Comparison of ENCODE assay signal across 23 cellular contexts in the genomic region with DNA sequence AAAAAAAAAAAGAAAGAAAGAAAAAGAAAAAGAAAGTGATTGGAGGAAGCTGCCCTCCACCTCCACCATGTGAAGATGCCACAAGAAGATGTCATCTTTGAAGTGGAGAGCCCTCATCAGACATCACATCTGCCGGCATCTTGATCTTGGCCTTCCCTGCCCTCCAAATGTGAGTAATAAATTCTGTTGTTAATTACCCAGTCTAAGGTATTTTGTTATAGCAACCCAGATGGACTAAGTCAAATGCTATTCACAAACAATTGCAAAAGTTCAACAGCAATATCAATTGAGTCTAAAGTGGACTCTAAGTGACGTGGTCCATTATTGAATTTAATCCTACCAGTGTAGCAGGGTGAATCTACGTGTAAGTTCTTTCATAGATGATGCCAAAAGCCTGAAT. TPM values are rescaled to one million over a fixed set of nuclear protein-coding genes. Genes with fewer than 3 reads are reported as not detected.
A peak's percentile ranks its signal among the peaks of the same experiment; 100 is the strongest.
DNase-seq lines count a peak whose midpoint lies in the region; ATAC-seq and TF ChIP-seq lines count a peak whose summit lies in the region.
"Had no signal": no experiment of that assay in that cellular context is flagged by ENCODE, and none has a peak within 500 bp of the region (broad histone marks: within the 10 kb centered on the region; RNA-seq: fewer than 3 reads in every experiment).

No MANE protein-coding gene starts in this region.

- ATAC-seq in HG03095 (IDR thresholded peaks at IDR 0.05; ENCODE audit: unreplicated experiment) (no peak), body of pancreas (no peak)
- ATAC-seq: HCT116, PC-3 had no signal

- H3K27ac ChIP-seq in OCI-LY1 (ENCODE audit: low read depth, low read length, poor library complexity, severe bottlenecking) (peak overlapping the region; percentile 75), body of pancreas (no peak overlapping the region)
- H3K27ac ChIP-seq: BLaER1, SK-N-MC had no signal

- H3K9me3 ChIP-seq in OCI-LY1 (ENCODE audit: low read length) (no peaks in the 10 kb centered on the region), body of pancreas (no peaks in the 10 kb centered on the region)

- no peaks in the 10 kb centered on the region for H3F3A ChIP-seq in OCI-LY1 (ENCODE audit: insufficient read depth, low read length)

- H3K9me2 ChIP-seq in OCI-LY1 (ENCODE audit: low read depth, low read length): no peaks in the 10 kb centered on the region

- H2AFZ ChIP-seq in OCI-LY1 (ENCODE audit: low read length): no peak overlapping the region

- no peak overlapping the region for H3K4me2 ChIP-seq in OCI-LY1 (ENCODE audit: low read length)
- H3K4me2 ChIP-seq: BLaER1 had no signal

- no peak for TF ChIP-seq POLR2A in body of pancreas (IDR thresholded peaks at IDR 0.05)

- H4K20me1 ChIP-seq in OCI-LY1 (ENCODE audit: insufficient read depth, low read length): no peaks in the 10 kb centered on the region
- H4K20me1 ChIP-seq: BLaER1 had no signal

- DNase-seq in AG08396 (ENCODE audit: low spot score) (peak; percentile 36), GM04503 (ENCODE audit: low read depth) (peak; percentile 52), iris pigment epithelial cell (ENCODE audit: low read depth) (peak; percentile 45), hepatic stellate cell (ENCODE audit: low spot score) (no peak), body of pancreas (no peak)
- DNase-seq: CD4-positive, alpha-beta T cell; COR-L47; DMS79; GOT3; Karpas-422; NCI-H1694; NCI-H2081; NCI-H446; NCI-H526; PC-3; RPMI8226; SHP77; SW 1271 had no signal

- H3K36me3 ChIP-seq in OCI-LY1 (ENCODE audit: insufficient read depth, low read length): no peaks in the 10 kb centered on the region
- H3K36me3 ChIP-seq in body of pancreas (replicated peaks in 1 of 2; ENCODE audit: insufficient read depth in 1 of 2, low read depth in 2 of 2): no peaks in the 10 kb centered on the region
- H3K36me3 ChIP-seq: BLaER1 had no signal

- H3K79me2 ChIP-seq in OCI-LY1 (ENCODE audit: insufficient read depth, low read length): no peaks in the 10 kb centered on the region

- H3K4me3 ChIP-seq in OCI-LY1 (ENCODE audit: low read depth, low read length, poor library complexity, severe bottlenecking): no peak overlapping the region
- no peak overlapping the region for H3K4me3 ChIP-seq in body of pancreas
- H3K4me3 ChIP-seq: BLaER1, SK-N-MC had no signal

- TF ChIP-seq CTCF in OCI-LY1 (IDR thresholded peaks at IDR 0.05; ENCODE audit: low read length) (no peak), body of pancreas (IDR thresholded peaks at IDR 0.05) (no peak)

- 95 to 96% methylated on average over 3 of the region's 3 CpGs for WGBS in body of pancreas, 2 donors

- H3K9ac ChIP-seq in OCI-LY1 (ENCODE audit: low read length): no peak overlapping the region
- H3K9ac ChIP-seq: BLaER1 had no signal

- H3K27me3 ChIP-seq in OCI-LY1 (ENCODE audit: insufficient read depth, low read length) (no peaks in the 10 kb centered on the region), body of pancreas (no peaks in the 10 kb centered on the region)
- H3K27me3 ChIP-seq: BLaER1 had no signal

- intact Hi-C loops in body of pancreas (cut with DNase I): no loop called here

- H3K4me1 ChIP-seq in OCI-LY1 (ENCODE audit: insufficient read depth, low read length, severe bottlenecking): peaks cover 54% of the 10 kb centered on the region
- H3K4me1 ChIP-seq in body of pancreas: peaks cover 16% of the 10 kb centered on the region
- H3K4me1 ChIP-seq: BLaER1 had no signal

RNA-seq across cellular contexts. Expression of a gene that starts 55.9 kb away (rescaled TPM):
- 10 to 100 TPM; 13.8 to 15.3 TPM for total RNA-seq in body of pancreas

Comparison
In these comparisons a context has a peak if more than half of its experiments do, and no peak if none do; other contexts are left out.
1. DNase-seq: peak in AG08396 (single experiment), GM04503 (single experiment) and iris pigment epithelial cell (single experiment); none in hepatic stellate cell (single experiment) and body of pancreas (0 of 4).